Comparison of ENCODE assay signal across 17 cellular contexts in the genomic region with DNA sequence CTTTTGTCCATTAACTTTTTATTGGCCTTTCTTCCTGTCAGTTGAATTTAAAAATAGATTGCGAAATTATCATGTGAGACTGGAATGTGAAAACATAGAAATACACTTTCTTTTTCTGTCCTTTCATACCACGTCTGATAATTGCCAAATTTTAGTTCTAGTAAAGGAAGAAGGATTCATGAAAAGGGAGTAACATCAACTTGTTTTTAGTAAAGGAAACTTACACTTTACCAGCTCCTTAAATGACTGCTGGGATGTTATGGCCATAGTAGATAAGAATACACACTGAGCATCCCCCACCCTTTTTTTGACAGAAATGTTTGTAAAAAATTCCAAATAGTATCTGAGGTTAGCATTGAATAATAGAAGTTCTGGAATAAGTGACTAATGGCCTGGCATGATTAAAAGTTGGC.
A peak's percentile ranks its signal among the peaks of the same experiment; 100 is the strongest.
DNase-seq lines count a peak whose midpoint lies in the region; TF ChIP-seq lines count a peak whose summit lies in the region.
"Had no signal": no experiment of that assay in that cellular context is flagged by ENCODE, and none has a peak within 500 bp of the region (broad histone marks: within the 10 kb centered on the region; RNA-seq: fewer than 3 reads in every experiment).

No MANE protein-coding gene starts in this region.

- H3K27ac ChIP-seq in coronary artery = peak overlapping the region; percentile 29 to 60
- H3K27ac ChIP-seq in thyroid gland = no peak overlapping the region
- H3K27ac ChIP-seq: cardiac muscle cell, psoas muscle had no signal

- no peak for TF ChIP-seq POLR2A in thyroid gland (IDR thresholded peaks at IDR 0.05)

- H3K9me3 ChIP-seq in thyroid gland = no peaks in the 10 kb centered on the region
- H3K9me3 ChIP-seq: psoas muscle had no signal

- 62 to 79% methylated on average over 2 of the region's 2 CpGs for WGBS in thyroid gland, 2 donors

- DNase-seq in AG20443 (ENCODE audit: low spot score) = peak; percentile 29
- peak; percentile 16 for DNase-seq in RKO (ENCODE audit: low spot score)
- no peak for DNase-seq in coronary artery (ENCODE audit: low spot score)
- DNase-seq in myocyte (ENCODE audit: low read depth) = peak; percentile 1
- DNase-seq in HT-29 (ENCODE audit: low spot score) = no peak
- no peak for DNase-seq in thyroid gland
- no peak for DNase-seq in NCI-H526 treated with DMSO at 0.1 percent for 48 hours (lab: John Stamatoyannopoulos, UW)
- DNase-seq in NCI-H1436 treated with DMSO at 0.1 percent for 48 hours (lab: John Stamatoyannopoulos, UW) = no peak
- DNase-seq: activated CD4-positive, CD25-positive, alpha-beta regulatory T cell; activated effector memory CD4-positive, alpha-beta T cell treated with anti-CD3 and anti-CD28 coated beads, Interleukin-2, amount 50 U/mL, for 16 hours; Calu3; NCI-H1694; NCI-H446; psoas muscle; Right ventricle myocardium superior had no signal

- no peaks in the 10 kb centered on the region for H3K27me3 ChIP-seq in thyroid gland
- H3K27me3 ChIP-seq: cardiac muscle cell had no signal

- peaks cover 0 to 12% of the 10 kb centered on the region in 2 donors for H3K4me1 ChIP-seq in thyroid gland
- H3K4me1 ChIP-seq: psoas muscle had no signal

- intact Hi-C loops in thyroid gland (cut with DNase I) = no loop called here

- no peaks in the 10 kb centered on the region for H3K36me3 ChIP-seq in thyroid gland
- H3K36me3 ChIP-seq: cardiac muscle cell had no signal

- no peak for TF ChIP-seq CTCF in coronary artery (IDR thresholded peaks at IDR 0.05)
- TF ChIP-seq CTCF in thyroid gland (IDR thresholded peaks at IDR 0.05) = no peak

- H3K4me3 ChIP-seq in coronary artery = peak overlapping the region; percentile 17
- no peak overlapping the region for H3K4me3 ChIP-seq in thyroid gland (replicated peaks in 1 of 3)
- H3K4me3 ChIP-seq: cardiac muscle cell, GM23338, psoas muscle had no signal

Comparison
In these comparisons a context has a peak if more than half of its experiments do, and no peak if none do; other contexts are left out.
1. DNase-seq: peak in AG20443 (single experiment), RKO (single experiment) and myocyte (single experiment); none in coronary artery (single experiment), HT-29 (single experiment), thyroid gland (0 of 2), NCI-H526 treated with DMSO at 0.1 percent for 48 hours (single experiment) and NCI-H1436 treated with DMSO at 0.1 percent for 48 hours (single experiment).
2. H3K27ac ChIP-seq: peak in coronary artery (2 of 2); none in thyroid gland (0 of 3).